1 cellular context compared by ENCODE assay signal in the genomic region with DNA sequence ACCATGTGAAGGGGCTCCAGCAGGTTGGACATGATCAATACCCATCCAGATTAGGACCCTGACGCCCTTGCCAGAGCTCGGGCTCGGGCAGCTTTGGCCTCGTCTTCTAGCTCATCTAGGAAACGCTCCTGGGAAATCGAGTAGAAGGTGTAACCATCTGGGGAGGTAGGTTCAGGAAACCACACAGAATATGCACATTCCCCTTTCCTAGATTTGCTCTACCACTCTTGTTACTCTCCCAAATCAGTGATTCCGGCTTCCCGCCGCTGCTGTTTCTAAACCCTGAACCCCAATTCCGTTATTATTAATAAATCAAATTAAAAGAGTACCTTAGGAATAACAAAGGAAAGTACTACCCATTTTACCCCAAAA.
TF ChIP-seq lines count a peak whose summit lies in the region.

No MANE protein-coding gene starts in this region.

TF ChIP-seq in WTC11, 78 proteins besides CTCF, POLR2A, EP300 and RAD21 (continued from another document):
- TF ChIP-seq, protein P1, sequence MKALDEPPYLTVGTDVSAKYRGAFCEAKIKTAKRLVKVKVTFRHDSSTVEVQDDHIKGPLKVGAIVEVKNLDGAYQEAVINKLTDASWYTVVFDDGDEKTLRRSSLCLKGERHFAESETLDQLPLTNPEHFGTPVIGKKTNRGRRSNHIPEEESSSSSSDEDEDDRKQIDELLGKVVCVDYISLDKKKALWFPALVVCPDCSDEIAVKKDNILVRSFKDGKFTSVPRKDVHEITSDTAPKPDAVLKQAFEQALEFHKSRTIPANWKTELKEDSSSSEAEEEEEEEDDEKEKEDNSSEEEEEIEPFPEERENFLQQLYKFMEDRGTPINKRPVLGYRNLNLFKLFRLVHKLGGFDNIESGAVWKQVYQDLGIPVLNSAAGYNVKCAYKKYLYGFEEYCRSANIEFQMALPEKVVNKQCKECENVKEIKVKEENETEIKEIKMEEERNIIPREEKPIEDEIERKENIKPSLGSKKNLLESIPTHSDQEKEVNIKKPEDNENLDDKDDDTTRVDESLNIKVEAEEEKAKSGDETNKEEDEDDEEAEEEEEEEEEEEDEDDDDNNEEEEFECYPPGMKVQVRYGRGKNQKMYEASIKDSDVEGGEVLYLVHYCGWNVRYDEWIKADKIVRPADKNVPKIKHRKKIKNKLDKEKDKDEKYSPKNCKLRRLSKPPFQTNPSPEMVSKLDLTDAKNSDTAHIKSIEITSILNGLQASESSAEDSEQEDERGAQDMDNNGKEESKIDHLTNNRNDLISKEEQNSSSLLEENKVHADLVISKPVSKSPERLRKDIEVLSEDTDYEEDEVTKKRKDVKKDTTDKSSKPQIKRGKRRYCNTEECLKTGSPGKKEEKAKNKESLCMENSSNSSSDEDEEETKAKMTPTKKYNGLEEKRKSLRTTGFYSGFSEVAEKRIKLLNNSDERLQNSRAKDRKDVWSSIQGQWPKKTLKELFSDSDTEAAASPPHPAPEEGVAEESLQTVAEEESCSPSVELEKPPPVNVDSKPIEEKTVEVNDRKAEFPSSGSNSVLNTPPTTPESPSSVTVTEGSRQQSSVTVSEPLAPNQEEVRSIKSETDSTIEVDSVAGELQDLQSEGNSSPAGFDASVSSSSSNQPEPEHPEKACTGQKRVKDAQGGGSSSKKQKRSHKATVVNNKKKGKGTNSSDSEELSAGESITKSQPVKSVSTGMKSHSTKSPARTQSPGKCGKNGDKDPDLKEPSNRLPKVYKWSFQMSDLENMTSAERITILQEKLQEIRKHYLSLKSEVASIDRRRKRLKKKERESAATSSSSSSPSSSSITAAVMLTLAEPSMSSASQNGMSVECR (CRISPR knock-in tag; IDR thresholded peaks at IDR 0.05; ENCODE audit: borderline replicate concordance) = no peak
- TF ChIP-seq ZNF416 (CRISPR knock-in tag; IDR thresholded peaks at IDR 0.05) (no peak), GABPB1 (CRISPR knock-in tag; IDR thresholded peaks at IDR 0.05) (no peak), FOXP1 (CRISPR knock-in tag; IDR thresholded peaks at IDR 0.05; ENCODE audit: borderline replicate concordance) (no peak), SMAD4 (CRISPR knock-in tag; IDR thresholded peaks at IDR 0.05) (no peak)
- TF ChIP-seq, protein P2, sequence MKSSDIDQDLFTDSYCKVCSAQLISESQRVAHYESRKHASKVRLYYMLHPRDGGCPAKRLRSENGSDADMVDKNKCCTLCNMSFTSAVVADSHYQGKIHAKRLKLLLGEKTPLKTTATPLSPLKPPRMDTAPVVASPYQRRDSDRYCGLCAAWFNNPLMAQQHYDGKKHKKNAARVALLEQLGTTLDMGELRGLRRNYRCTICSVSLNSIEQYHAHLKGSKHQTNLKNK (CRISPR knock-in tag; IDR thresholded peaks at IDR 0.05) = no peak
